ENCODE assay signal across 1 cellular context in genomic region chr12:28082101-28082500, GRCh38.
TF ChIP-seq lines count a peak whose summit lies in the region.

No MANE protein-coding gene starts in this region.

TF ChIP-seq in IMR-90, 13 proteins besides CTCF, POLR2A, EP300 and RAD21 (continued from another document):
- TF ChIP-seq USF2 (IDR thresholded peaks at IDR 0.05; ENCODE audit: low read depth, low read length): no peak
